9 cellular contexts compared by ENCODE assay signal in the genomic region with DNA sequence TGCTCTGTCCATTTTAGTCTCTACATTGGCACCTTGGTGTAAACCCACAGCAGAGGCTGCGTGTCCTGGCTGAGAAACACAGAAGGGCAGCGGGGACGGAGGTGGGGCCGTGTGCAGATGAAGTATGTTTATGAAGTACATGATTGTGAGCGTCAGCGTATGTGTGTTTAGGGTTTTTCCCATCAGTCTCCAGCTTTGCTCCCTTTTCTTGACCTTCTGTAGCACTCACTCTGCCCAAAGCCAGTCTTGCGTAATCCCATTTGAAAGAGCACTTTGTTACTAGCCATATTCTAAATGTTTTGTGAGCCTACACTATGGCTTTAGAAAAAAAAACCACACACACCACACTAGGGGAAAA.
DNase-seq lines count a peak whose midpoint lies in the region; ATAC-seq and TF ChIP-seq lines count a peak whose summit lies in the region.
"Had no signal": no experiment of that assay in that cellular context is flagged by ENCODE, and none has a peak within 500 bp of the region (broad histone marks: within the 10 kb centered on the region; RNA-seq: fewer than 3 reads in every experiment).

No MANE protein-coding gene starts in this region.

- peaks cover 65% of the 10 kb centered on the region for H3K27me3 Mint-ChIP-seq in type B pancreatic cell

- H3K4me3 ChIP-seq in brain microvascular endothelial cell (ENCODE audit: low read depth, low read length), result peak overlapping the region; percentile 33
- H3K4me3 ChIP-seq in kidney epithelial cell (ENCODE audit: low read depth, low read length), result peak overlapping the region; percentile 45

- H3K36me3 ChIP-seq in brain microvascular endothelial cell (replicated peaks) (no peaks in the 10 kb centered on the region), kidney epithelial cell (ENCODE audit: control insufficient read depth, insufficient read depth, low read length) (no peaks in the 10 kb centered on the region)

- in situ Hi-C loops in brain microvascular endothelial cell (cut with HindIII; ENCODE audit: low pct_ligation_motif_present, low sequenced_read_pairs), result no loop called here

- H3K4me1 Mint-ChIP-seq in type B pancreatic cell (ENCODE audit: unreplicated experiment), result peaks cover 15% of the 10 kb centered on the region
- H3K4me1 Mint-ChIP-seq: activated CD4-positive, alpha-beta T cell treated with anti-CD3 and anti-CD28 coated beads, Interleukin-2, amount 10 ng/mL, durations not matched to agents 7 days and 5 days had no signal

- ATAC-seq in HG02973 (IDR thresholded peaks at IDR 0.05; ENCODE audit: unreplicated experiment), result no peak

- peak overlapping the region; percentile 44 for H3K27ac Mint-ChIP-seq in type B pancreatic cell
- H3K27ac Mint-ChIP-seq: activated CD4-positive, alpha-beta T cell treated with anti-CD3 and anti-CD28 coated beads, Interleukin-2, amount 10 ng/mL, durations not matched to agents 7 days and 5 days had no signal

- H3K27me3 ChIP-seq in brain microvascular endothelial cell (replicated peaks) (no peaks in the 10 kb centered on the region), kidney epithelial cell (ENCODE audit: control insufficient read depth, insufficient read depth, low read length) (peaks cover 4% of the 10 kb centered on the region)

- peak; percentile 33 for DNase-seq in NCI-H748 (lab: John Stamatoyannopoulos, UW; ENCODE audit: unreplicated experiment)
- DNase-seq in NCI-H748 treated with DMSO at 0.1 percent for 48 hours (lab: John Stamatoyannopoulos, UW), result no peak
- no peak for DNase-seq in brain microvascular endothelial cell
- DNase-seq in kidney epithelial cell (ENCODE audit: low read depth), result no peak
- no peak for DNase-seq in type B pancreatic cell (ENCODE audit: extremely low spot score, unreplicated experiment)
- no peak for DNase-seq in T-helper 2 cell
- DNase-seq in T-helper 1 cell, result no peak
- DNase-seq: activated CD4-positive, alpha-beta T cell treated with anti-CD3 and anti-CD28 coated beads, Interleukin-2, amount 10 ng/mL, durations not matched to agents 7 days and 5 days had no signal

- H3K9me3 Mint-ChIP-seq in type B pancreatic cell, result no peaks in the 10 kb centered on the region

- peaks cover 3% of the 10 kb centered on the region for H3K36me3 Mint-ChIP-seq in type B pancreatic cell

- no peak overlapping the region for H3K27ac ChIP-seq in brain microvascular endothelial cell

- no peak for TF ChIP-seq CTCF in brain microvascular endothelial cell (IDR thresholded peaks at IDR 0.05; ENCODE audit: low read depth, low read length, missing control alignments)
- no peak for TF ChIP-seq CTCF in kidney epithelial cell (IDR thresholded peaks at IDR 0.05; ENCODE audit: insufficient read depth, low read length, poor library complexity, severe bottlenecking)
- no peak for TF ChIP-seq CTCF in type B pancreatic cell (conservative IDR thresholded peaks at IDR 0.05)

- peak overlapping the region; percentile 84 for H3K4me3 Mint-ChIP-seq in type B pancreatic cell
- H3K4me3 Mint-ChIP-seq: activated CD4-positive, alpha-beta T cell treated with anti-CD3 and anti-CD28 coated beads, Interleukin-2, amount 10 ng/mL, durations not matched to agents 7 days and 5 days had no signal
